ENCODE assay signal across 9 cellular contexts in genomic region chr19:42250666-42251531, GRCh38. TPM values are rescaled to one million over a fixed set of nuclear protein-coding genes. Genes with fewer than 3 reads are reported as not detected.
DNase-seq lines count a peak whose midpoint lies in the region; ATAC-seq and TF ChIP-seq lines count a peak whose summit lies in the region.
"Had no signal": no experiment of that assay in that cellular context is flagged by ENCODE, and none has a peak within 500 bp of the region (broad histone marks: within the 10 kb centered on the region; RNA-seq: fewer than 3 reads in every experiment).

No MANE protein-coding gene starts in this region.

- H3K9ac ChIP-seq in OCI-LY1 (ENCODE audit: low read length) (no peak overlapping the region), neuronal stem cell (ENCODE audit: low read depth, low read length, poor library complexity) (peak overlapping the region; percentile 81)

- H3K4ac ChIP-seq in neuronal stem cell (ENCODE audit: low read length), result no peak overlapping the region

- H3K4me2 ChIP-seq in OCI-LY1 (ENCODE audit: low read length) (peak overlapping the region; percentile 22; the same call in 1 of the 2 replicates), neuronal stem cell (ENCODE audit: insufficient read depth, low read length, poor library complexity, severe bottlenecking) (peak overlapping the region; percentile 33)

- H2BK15ac ChIP-seq in neuronal stem cell (ENCODE audit: low read length), result no peak overlapping the region

- ATAC-seq in GM21737 (IDR thresholded peaks at IDR 0.05; ENCODE audit: unreplicated experiment), result no peak
- ATAC-seq in GM21423 (IDR thresholded peaks at IDR 0.05; ENCODE audit: unreplicated experiment), result no peak

- POLR2A ChIA-PET in AG04449 (lab: Yijun Ruan, JAX), result interaction anchor here (0.9 to 1.5 kb wide), 2 partner anchors 27 to 29 kb away, joined by 3 to 5 read pairs; no protein-coding TSS in a partner anchor

- no peak overlapping the region for H2AFZ ChIP-seq in OCI-LY1 (ENCODE audit: low read length)
- H2AFZ ChIP-seq in neuronal stem cell (ENCODE audit: low read length), result no peak overlapping the region

- H3K18ac ChIP-seq in neuronal stem cell (ENCODE audit: low read length), result no peak overlapping the region

- no peak for DNase-seq in AG04449 (ENCODE audit: low read depth, low spot score)
- DNase-seq in epidermal melanocyte (ENCODE audit: insufficient read length, low spot score), result peak; percentile 58
- DNase-seq in neuronal stem cell (ENCODE audit: low spot score), result no peak
- DNase-seq in NCI-H82 treated with DMSO at 0.1 percent for 48 hours (lab: John Stamatoyannopoulos, UW; ENCODE audit: unreplicated experiment), result no peak
- no peak for DNase-seq in dedifferentiated amniotic fluid mesenchymal stem cell (ENCODE audit: extremely low spot score)
- DNase-seq: amniotic stem cell had no signal

- no peaks in the 10 kb centered on the region for H3K9me3 ChIP-seq in OCI-LY1 (ENCODE audit: low read length)
- H3K9me3 ChIP-seq in neuronal stem cell (replicated peaks in 1 of 2; ENCODE audit: control insufficient read depth in 2 of 2, insufficient read depth in 1 of 2, low read depth in 1 of 2, low read length in 2 of 2), result no peaks in the 10 kb centered on the region

- peaks cover 18% of the 10 kb centered on the region; the same call in 1 of the 2 replicates for H3K36me3 ChIP-seq in OCI-LY1 (ENCODE audit: insufficient read depth, low read length)
- peaks cover 23 to 42% of the 10 kb centered on the region in 2 donors for H3K36me3 ChIP-seq in neuronal stem cell (replicated peaks in 1 of 2; ENCODE audit: control insufficient read depth in 2 of 2, insufficient read depth in 2 of 2, low read length in 2 of 2)

- WGBS in neuronal stem cell (ENCODE audit: extremely low coverage in 2 of 2, insufficient read length in 2 of 2, insufficient replicate concordance in 1 of 2), 2 donors, result no CpG with 5 or more reads among the region's 19 CpGs

- peak overlapping the region; percentile 93 for H2BK5ac ChIP-seq in neuronal stem cell (ENCODE audit: low read length)

- no peaks in the 10 kb centered on the region for H3F3A ChIP-seq in OCI-LY1 (ENCODE audit: insufficient read depth, low read length)

- TF ChIP-seq CTCF in AG04449 (IDR thresholded peaks at IDR 0.05; ENCODE audit: insufficient read depth, low read length, missing control alignments) (no peak), OCI-LY1 (IDR thresholded peaks at IDR 0.05; ENCODE audit: low read length) (no peak)

- H3K27me3 ChIP-seq in OCI-LY1 (ENCODE audit: insufficient read depth, low read length) (0 out of 2 replicates have a peak, but pooled peaks cover 4% of the 10 kb centered on the region), neuronal stem cell (ENCODE audit: control insufficient read depth in 3 of 3, insufficient read depth in 3 of 3, low read depth in 1 of 3, low read length in 3 of 3) (no peaks in the 10 kb centered on the region)

- no peaks in the 10 kb centered on the region for H4K20me1 ChIP-seq in OCI-LY1 (ENCODE audit: insufficient read depth, low read length)

- peaks cover 38% of the 10 kb centered on the region for H3K79me1 ChIP-seq in neuronal stem cell (ENCODE audit: low read depth, low read length)

- peak overlapping the region; percentile 85 for H3K23ac ChIP-seq in neuronal stem cell (ENCODE audit: low read depth, low read length, poor library complexity)

- peak overlapping the region; percentile 46 for H3K27ac ChIP-seq in OCI-LY1 (ENCODE audit: low read depth, low read length, poor library complexity, severe bottlenecking)
- H3K27ac ChIP-seq in neuronal stem cell (replicated peaks; ENCODE audit: low read length), result no peak overlapping the region

- peaks cover 32% of the 10 kb centered on the region for H3K4me1 ChIP-seq in OCI-LY1 (ENCODE audit: insufficient read depth, low read length, severe bottlenecking)
- peaks cover 14 to 21% of the 10 kb centered on the region in 2 donors for H3K4me1 ChIP-seq in neuronal stem cell (ENCODE audit: control insufficient read depth in 2 of 2, insufficient read depth in 1 of 2, low read depth in 1 of 2, low read length in 2 of 2)

- no peak overlapping the region for H2BK12ac ChIP-seq in neuronal stem cell (ENCODE audit: low read length)

- H3K79me2 ChIP-seq in OCI-LY1 (ENCODE audit: insufficient read depth, low read length), result 0 out of 2 replicates have a peak, but pooled peaks cover 8% of the 10 kb centered on the region

- no peak overlapping the region for H4K8ac ChIP-seq in neuronal stem cell (ENCODE audit: low read depth, low read length)

- no peak overlapping the region for H2AK5ac ChIP-seq in neuronal stem cell (ENCODE audit: low read depth, low read length)

- H2BK120ac ChIP-seq in neuronal stem cell (ENCODE audit: low read depth, low read length), result no peak overlapping the region

- no peaks in the 10 kb centered on the region for H3K9me2 ChIP-seq in OCI-LY1 (ENCODE audit: low read depth, low read length)

- H3K14ac ChIP-seq in neuronal stem cell (ENCODE audit: low read length), result peak overlapping the region; percentile 38

- H4K91ac ChIP-seq in neuronal stem cell (ENCODE audit: low read depth, low read length, poor library complexity), result no peak overlapping the region

- H3K4me3 ChIP-seq in AG04449 (ENCODE audit: low read depth, low read length) (peak overlapping the region; percentile 96), OCI-LY1 (ENCODE audit: low read depth, low read length, poor library complexity, severe bottlenecking) (no peak overlapping the region), neuronal stem cell (ENCODE audit: low read length in 2 of 2) (no peak overlapping the region)

- CTCF ChIA-PET in AG04449 (lab: Yijun Ruan, JAX), result interaction anchor here (1.4 to 14.9 kb wide), 4 partner anchors 29 to 150 kb away, joined by 3 to 258 read pairs (median 130); no protein-coding TSS in a partner anchor

RNA-seq across cellular contexts. Expression of gene ERF, which starts 4.0 kb away (rescaled TPM):
- 77.7 TPM for polyA plus RNA-seq in neuronal stem cell (2013, experiment 1 of 2)
- polyA plus RNA-seq in neuronal stem cell (2013, experiment 2 of 2), result 78.0 TPM

RNA-seq across cellular contexts. Expression of gene GSK3A, which starts 8.5 kb away (rescaled TPM):
- polyA plus RNA-seq in neuronal stem cell (2013, experiment 1 of 2), result 67.3 TPM
- polyA plus RNA-seq in neuronal stem cell (2013, experiment 2 of 2), result 64.6 TPM

RNA-seq across cellular contexts. Expression of gene CIC, which starts 18.2 kb away (rescaled TPM):
- 38.5 TPM for polyA plus RNA-seq in neuronal stem cell (2013, experiment 1 of 2)
- polyA plus RNA-seq in neuronal stem cell (2013, experiment 2 of 2), result 37.8 TPM

RNA-seq across cellular contexts. Expression of gene ZNF526, which starts 30.8 kb away (rescaled TPM):
- polyA plus RNA-seq in neuronal stem cell (2013, experiment 1 of 2), result 5.4 TPM
- 5.2 TPM for polyA plus RNA-seq in neuronal stem cell (2013, experiment 2 of 2)

RNA-seq across cellular contexts. Expression of gene DEDD2, which starts 33.4 kb away (rescaled TPM):
- polyA plus RNA-seq in neuronal stem cell (2013, experiment 1 of 2), result 29.2 TPM
- 27.6 TPM for polyA plus RNA-seq in neuronal stem cell (2013, experiment 2 of 2)
